ENCODE assay signal across 8 cellular contexts in genomic region chr10:97400665-97401454, GRCh38. TPM values are rescaled to one million over a fixed set of nuclear protein-coding genes. Genes with fewer than 3 reads are reported as not detected.
DNase-seq lines count a peak whose midpoint lies in the region; ATAC-seq and TF ChIP-seq lines count a peak whose summit lies in the region.

Gene RRP12 (minus strand): TSS chr10:97401340. CDS start chr10:97401231, 109 bp downstream.

- H3K36me3 ChIP-seq in KMS-11 (ENCODE audit: insufficient read depth) (no peaks in the 10 kb centered on the region; the same call in 1 of the 2 replicates), Panc1 (ENCODE audit: control insufficient read depth, insufficient read depth, low read length) (peaks cover 12% of the 10 kb centered on the region; the same call in 1 of the 2 replicates), esophagus squamous epithelium (peaks cover 0 to 29% (median 7%) of the 10 kb centered on the region in 3 donors), muscle layer of duodenum (ENCODE audit: control insufficient read depth in 1 of 2, insufficient read depth in 2 of 2, low read length in 2 of 2) (peaks cover 6 to 19% of the 10 kb centered on the region in 2 donors)

- H3K9me3 ChIP-seq in Panc1 (ENCODE audit: control insufficient read depth, insufficient read depth, low read depth, low read length) (no peaks in the 10 kb centered on the region), esophagus squamous epithelium (no peaks in the 10 kb centered on the region), muscle layer of duodenum (ENCODE audit: control insufficient read depth in 1 of 2, low read length in 2 of 2) (no peaks in the 10 kb centered on the region)

- H3K27me3 ChIP-seq in KMS-11 (ENCODE audit: insufficient read depth, low read depth) (no peaks in the 10 kb centered on the region), Panc1 (ENCODE audit: control insufficient read depth, insufficient read depth, low read length) (no peaks in the 10 kb centered on the region), esophagus squamous epithelium (no peaks in the 10 kb centered on the region), muscle layer of duodenum (ENCODE audit: low read depth, low read length) (no peaks in the 10 kb centered on the region)

- peak; percentile 98 for DNase-seq in EH (ENCODE audit: low read depth)
- peak; percentile 96 for DNase-seq in Panc1 (ENCODE audit: low read depth, low spot score)
- peak; percentile 70 for DNase-seq in activated T-cell treated with anti-CD3 and anti-CD28 coated beads, Interleukin-2, amount 50 U/mL, for 4 hours
- peak; percentile 73 for DNase-seq in esophagus squamous epithelium (lab: John Stamatoyannopoulos, UW)
- peak; percentile 86 for DNase-seq in stimulated activated naive B cell treated with anti-CD40 and anti-IgM and Interleukin-4, amounts not matched to agents 10 μg/mL and 1 μg/mL and 100 μg/mL, for 72 hours

- peaks cover 32% of the 10 kb centered on the region for H3K79me2 ChIP-seq in KMS-11 (ENCODE audit: insufficient read depth, low read depth)

- no peaks in the 10 kb centered on the region for H3K9me3 Mint-ChIP-seq in activated T-cell treated with anti-CD3 and anti-CD28 coated beads, Interleukin-2, amount 50 U/mL, for 4 hours
- no peaks in the 10 kb centered on the region for H3K9me3 Mint-ChIP-seq in stimulated activated naive B cell treated with anti-CD40 and anti-IgM and Interleukin-4, amounts not matched to agents 10 μg/mL and 1 μg/mL and 100 μg/mL, for 72 hours

- peaks cover 8% of the 10 kb centered on the region for H3K36me3 Mint-ChIP-seq in activated T-cell treated with anti-CD3 and anti-CD28 coated beads, Interleukin-2, amount 50 U/mL, for 4 hours (ENCODE audit: insufficient read depth)
- H3K36me3 Mint-ChIP-seq in stimulated activated naive B cell treated with anti-CD40 and anti-IgM and Interleukin-4, amounts not matched to agents 10 μg/mL and 1 μg/mL and 100 μg/mL, for 72 hours, result peaks cover 5 to 8% of the 10 kb centered on the region in 2 donors

- no peaks in the 10 kb centered on the region for H4K20me1 ChIP-seq in KMS-11 (ENCODE audit: insufficient read depth)

- BruUV-seq in Panc1 (replicated peaks; lab: Mats Ljungman, UMichigan), result TSS peak; percentile 97

- CTCF ChIA-PET in Panc1 (lab: Charles Lee), result interaction anchor here (0.6 to 0.7 kb wide), 2 partner anchors 18 to 37 kb away, joined by 4 to 11 read pairs; no protein-coding TSS in a partner anchor

- peak within 1 kb of the TSS; percentile 51; the same call in 1 of the 2 replicates for H2AFZ ChIP-seq in KMS-11 (ENCODE audit: low read depth)

- H3K27ac ChIP-seq in KMS-11 (peak within 1 kb of the TSS; percentile 84), Panc1 (ENCODE audit: low read length) (peak within 1 kb of the TSS; percentile 76), esophagus squamous epithelium (peak within 1 kb of the TSS; percentile 83 to 89 (median 86)), muscle layer of duodenum (ENCODE audit: low read length) (peak within 1 kb of the TSS; percentile 87)

- peak in 1 of 4 donors; percentile 43 for TF ChIP-seq POLR2A in esophagus squamous epithelium (IDR thresholded peaks at IDR 0.05)

- peak within 1 kb of the TSS; percentile 98 for H3K27ac Mint-ChIP-seq in stimulated activated naive B cell treated with anti-CD40 and anti-IgM and Interleukin-4, amounts not matched to agents 10 μg/mL and 1 μg/mL and 100 μg/mL, for 72 hours

- H3K9ac ChIP-seq in KMS-11, result peak within 1 kb of the TSS; percentile 74

- in situ Hi-C loops in Panc1 (cut with HindIII; ENCODE audit: low pct_unique_long_range_greater_than_20kb, low sequenced_read_pairs), result no loop called here

- peaks cover 5% of the 10 kb centered on the region for H3K4me1 Mint-ChIP-seq in activated T-cell treated with anti-CD3 and anti-CD28 coated beads, Interleukin-2, amount 50 U/mL, for 4 hours (ENCODE audit: low read depth)
- H3K4me1 Mint-ChIP-seq in stimulated activated naive B cell treated with anti-CD40 and anti-IgM and Interleukin-4, amounts not matched to agents 10 μg/mL and 1 μg/mL and 100 μg/mL, for 72 hours, result peaks cover 3 to 16% of the 10 kb centered on the region in 2 donors

- H3K27me3 Mint-ChIP-seq in activated T-cell treated with anti-CD3 and anti-CD28 coated beads, Interleukin-2, amount 50 U/mL, for 4 hours (ENCODE audit: low read depth), result no peaks in the 10 kb centered on the region
- no peaks in the 10 kb centered on the region for H3K27me3 Mint-ChIP-seq in stimulated activated naive B cell treated with anti-CD40 and anti-IgM and Interleukin-4, amounts not matched to agents 10 μg/mL and 1 μg/mL and 100 μg/mL, for 72 hours

- peak within 1 kb of the TSS; percentile 85 for H3K4me2 ChIP-seq in KMS-11

- WGBS in esophagus squamous epithelium, 2 donors, result 1% methylated on average over 11 to 17 of the region's 39 CpGs

- ATAC-seq in GM21786 (IDR thresholded peaks at IDR 0.05; ENCODE audit: unreplicated experiment), result peak; percentile 99
- peak; percentile 98 for ATAC-seq in Panc1
- peak; percentile 97 to 98 for ATAC-seq in activated T-cell treated with anti-CD3 and anti-CD28 coated beads, Interleukin-2, amount 50 U/mL, for 4 hours
- ATAC-seq in stimulated activated naive B cell treated with anti-CD40 and anti-IgM and Interleukin-4, amounts not matched to agents 10 μg/mL and 1 μg/mL and 100 μg/mL, for 72 hours (replicated peaks), result peak; percentile 97 to 100

- peaks cover 21% of the 10 kb centered on the region for H3K4me1 ChIP-seq in KMS-11 (ENCODE audit: low read depth, poor library complexity, severe bottlenecking)
- H3K4me1 ChIP-seq in Panc1 (ENCODE audit: control insufficient read depth, insufficient read depth, low read length), result no peaks in the 10 kb centered on the region
- H3K4me1 ChIP-seq in esophagus squamous epithelium, result peaks cover 3 to 20% (median 12%) of the 10 kb centered on the region in 3 donors
- H3K4me1 ChIP-seq in muscle layer of duodenum (ENCODE audit: control insufficient read depth in 1 of 2, insufficient read depth in 2 of 2, low read length in 2 of 2), result peaks cover 4 to 11% of the 10 kb centered on the region in 2 donors

- H3K4me3 Mint-ChIP-seq in activated T-cell treated with anti-CD3 and anti-CD28 coated beads, Interleukin-2, amount 50 U/mL, for 4 hours, result peak within 1 kb of the TSS; percentile 97
- H3K4me3 Mint-ChIP-seq in stimulated activated naive B cell treated with anti-CD40 and anti-IgM and Interleukin-4, amounts not matched to agents 10 μg/mL and 1 μg/mL and 100 μg/mL, for 72 hours, result peak within 1 kb of the TSS; percentile 92 to 96

- intact Hi-C loops in Panc1 (cut with micrococcal nuclease; ENCODE audit: unreplicated experiment), result no loop called here
- intact Hi-C loops in esophagus squamous epithelium (cut with DNase I), result no loop called here

- TF ChIP-seq CTCF in KMS-11 (conservative IDR thresholded peaks at IDR 0.05; ENCODE audit: low read depth, low read length) (no peak), Panc1 (IDR thresholded peaks at IDR 0.05) (no peak), esophagus squamous epithelium (IDR thresholded peaks at IDR 0.05) (peak in 1 of 6 experiments; percentile 18)

- POLR2A ChIA-PET in Panc1 (lab: Charles Lee), result interaction anchor here (0.6 to 1.6 kb wide), 10 partner anchors 9 to 241 kb away, joined by 3 to 8 read pairs (median 4); no protein-coding TSS in a partner anchor

- H3K4me3 ChIP-seq in KMS-11 (IDR thresholded peaks at IDR 0.05; ENCODE audit: insufficient read depth, low read depth, low read length), result no peak within 1 kb of the TSS
- H3K4me3 ChIP-seq in Panc1 (ENCODE audit: low read depth in 2 of 2, low read length in 2 of 2), result peak within 1 kb of the TSS; percentile 72 to 100
- peak within 1 kb of the TSS; percentile 67 to 87 (median 80) for H3K4me3 ChIP-seq in esophagus squamous epithelium
- H3K4me3 ChIP-seq in muscle layer of duodenum (ENCODE audit: low read depth in 1 of 2, low read length in 2 of 2), result peak within 1 kb of the TSS; percentile 81 to 94

RNA-seq across cellular contexts. Expression of gene RRP12, which starts in this region (rescaled TPM):
- total RNA-seq in Panc1 (2021; ENCODE audit: unreplicated experiment) (94.9 TPM), esophagus squamous epithelium (10 to 100 TPM; 14.9 to 33.4 (median 23.9) TPM)
- polyA plus RNA-seq in Panc1 (2012; ENCODE audit: insufficient read length), result 49.8 TPM
- 100 to 1,000 TPM; 218 to 222 (median 218) TPM for total RNA-seq in activated T-cell treated with anti-CD3 and anti-CD28 coated beads, Interleukin-2, amount 50 U/mL, for 4 hours
